33 cellular contexts compared by ENCODE assay signal in the genomic region with DNA sequence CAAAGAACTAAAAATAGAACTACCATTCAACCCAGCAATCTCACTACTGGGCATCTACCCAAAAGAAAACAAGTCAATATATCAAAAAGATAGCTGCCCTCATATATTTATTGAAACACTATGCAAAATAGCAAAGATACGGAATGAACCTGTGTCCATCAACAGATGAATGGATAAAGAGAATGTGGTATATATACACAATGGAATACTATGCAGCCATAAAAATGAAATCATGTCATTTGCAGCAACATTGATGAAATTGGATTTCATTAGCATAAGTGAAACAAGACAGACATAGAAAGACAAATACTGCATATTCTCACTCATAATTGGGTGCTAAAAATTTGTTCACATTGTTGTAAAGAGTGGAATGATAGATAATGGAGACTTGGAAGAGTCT. TPM values are rescaled to one million over a fixed set of nuclear protein-coding genes. Genes with fewer than 3 reads are reported as not detected.
DNase-seq lines count a peak whose midpoint lies in the region; ATAC-seq, FAIRE-seq and TF ChIP-seq lines count a peak whose summit lies in the region.
"Had no signal": no experiment of that assay in that cellular context is flagged by ENCODE, and none has a peak within 500 bp of the region (broad histone marks: within the 10 kb centered on the region; RNA-seq: fewer than 3 reads in every experiment).

No MANE protein-coding gene starts in this region.

- no peaks in the 10 kb centered on the region for H3K9me2 ChIP-seq in SK-N-SH

- H3K36me3 ChIP-seq in SK-N-SH (replicated peaks in 1 of 2; ENCODE audit: control insufficient read depth in 1 of 2, insufficient read depth in 2 of 2, low read length in 1 of 2) (no peaks in the 10 kb centered on the region), HEK293 (ENCODE audit: control insufficient read depth in 2 of 2, insufficient read depth in 1 of 2, low read length in 2 of 2) (no peaks in the 10 kb centered on the region), K562 (ENCODE audit: control insufficient read depth, insufficient read depth, low read length) (no peaks in the 10 kb centered on the region)
- H3K36me3 ChIP-seq: BE2C; BLaER1; BLaER1 treated with 17β-estradiol and CSF1 and Interleukin-3, amounts not matched to agents 10 nM and 100 nM had no signal

- DNase-seq in SK-N-SH (no peak), K562 (ENCODE audit: extremely low read depth in 1 of 4, low spot score in 3 of 4) (no peak), NOMO-1 treated with dmso at 0.1 percent for 144 hours (lab: John Stamatoyannopoulos, UW; ENCODE audit: unreplicated experiment) (no peak), GM19240 (ENCODE audit: insufficient read length, low spot score) (no peak)
- DNase-seq: 8988T; ACHN; AML-193; BE2C; C1 segment of cervical spinal cord; Caco-2; Calu3; CD4-positive, alpha-beta memory T cell; CD4-positive, alpha-beta T cell; CD4-positive, CD25-positive, alpha-beta regulatory T cell; CD8-positive, alpha-beta memory T cell; CD8-positive, alpha-beta T cell; COR-L47; DMS 273 treated with DMSO at 0.1 percent for 48 hours; DMS153; DMS53; DMS79; DMS79 treated with DMSO at 0.1 percent for 48 hours; DND-41; EL had no signal

- no peak for FAIRE-seq in K562 (lab: Jason Lieb, UNC)
- FAIRE-seq: A204.1, A549, D721Med had no signal

- H3K9ac ChIP-seq in SK-N-SH, result no peak overlapping the region
- H3K9ac ChIP-seq in K562 (ENCODE audit: insufficient read depth in 1 of 2, low read depth in 2 of 2, low read length in 2 of 2), result no peak overlapping the region
- H3K9ac ChIP-seq: BLaER1; BLaER1 treated with 17β-estradiol and CSF1 and Interleukin-3, amounts not matched to agents 10 nM and 100 nM had no signal

- H3K79me2 ChIP-seq in SK-N-SH (ENCODE audit: insufficient read depth) (no peaks in the 10 kb centered on the region), K562 (ENCODE audit: control insufficient read depth, insufficient read depth, low read length) (no peaks in the 10 kb centered on the region)

- H3K4me1 ChIP-seq in SK-N-SH (ENCODE audit: control insufficient read depth in 1 of 2, insufficient read depth in 2 of 2, low read depth in 1 of 2, low read length in 1 of 2) (no peaks in the 10 kb centered on the region), HEK293 (ENCODE audit: control insufficient read depth, insufficient read depth, low read length) (no peaks in the 10 kb centered on the region), K562 (replicated peaks in 1 of 2; ENCODE audit: control insufficient read depth in 2 of 2, insufficient read depth in 2 of 2, low read length in 2 of 2) (no peaks in the 10 kb centered on the region; a peak in 1 of 5 replicates)
- H3K4me1 ChIP-seq: A549; BE2C; BLaER1; BLaER1 treated with 17β-estradiol and CSF1 and Interleukin-3, amounts not matched to agents 10 nM and 100 nM; Caco-2 had no signal

- H3K4me2 ChIP-seq in SK-N-SH (no peak overlapping the region), K562 (ENCODE audit: insufficient read depth, low read length) (no peak overlapping the region)
- H3K4me2 ChIP-seq: A549; BLaER1; BLaER1 treated with 17β-estradiol and CSF1 and Interleukin-3, amounts not matched to agents 10 nM and 100 nM had no signal

- intact Hi-C loops in K562 (cut with micrococcal nuclease), result no loop called here

- ATAC-seq in SK-N-SH treated with all-trans-retinoic acid at 6 μM for 48 hours (no peak), K562 (no peak)
- ATAC-seq: A549; CD8-positive, alpha-beta T cell had no signal

- no peaks in the 10 kb centered on the region for H3K9me1 ChIP-seq in K562 (ENCODE audit: control insufficient read depth, insufficient read depth, low read length)

- no peak for TF ChIP-seq POLR2A in K562 (conservative IDR thresholded peaks at IDR 0.05)

- no peak overlapping the region for H3K4me3 ChIP-seq in SK-N-SH (ENCODE audit: low read depth in 2 of 2, low read length in 1 of 2)
- no peak overlapping the region for H3K4me3 ChIP-seq in HEK293 (ENCODE audit: low read depth, low read length)
- H3K4me3 ChIP-seq in K562, result no peak overlapping the region
- H3K4me3 ChIP-seq: A549; BLaER1; BLaER1 treated with 17β-estradiol and CSF1 and Interleukin-3, amounts not matched to agents 10 nM and 100 nM had no signal

- 11% methylated on average over 1 of the region's 1 CpG for WGBS in SK-N-SH (ENCODE audit: low lambda C conversion rate)
- WGBS in K562 (ENCODE audit: insufficient coverage, low coverage, missing lambda C conversion rate), result 0% methylated on average over 1 of the region's 1 CpG

- CTCF ChIA-PET in SK-N-SH (lab: Yijun Ruan, JAX) (interaction anchor here (1.1 to 2.0 kb wide), 2 partner anchors 11 to 13 kb away, joined by 3 to 6 read pairs; no protein-coding TSS in a partner anchor), HEK293 (lab: Yijun Ruan, JAX) (interaction anchor here (1.0 kb wide), 1 partner anchor 57 kb away, joined by 4 read pairs; no protein-coding TSS in a partner anchor), K562 (lab: Yijun Ruan, JAX; ENCODE audit: low intra/inter-chr PET ratio) (no interaction called here)

- in situ Hi-C loops in K562 (cut with MboI), result no loop called here

- TF ChIP-seq RAD21 in SK-N-SH (IDR thresholded peaks at IDR 0.05; ENCODE audit: low read length) (no peak), K562 (CRISPR knock-in tag; conservative IDR thresholded peaks at IDR 0.05 in 1 of 2, IDR thresholded peaks at IDR 0.05 in 1 of 2) (no peak)

- no peak for TF ChIP-seq CTCF in SK-N-SH (IDR thresholded peaks at IDR 0.05)
- no peak for TF ChIP-seq CTCF in HEK293 (tag by site-specific recombination; IDR thresholded peaks at IDR 0.05)
- TF ChIP-seq CTCF in K562 (IDR thresholded peaks at IDR 0.05 in 2 of 3, conservative IDR thresholded peaks at IDR 0.05 in 1 of 3; ENCODE audit: insufficient read depth in 2 of 3, low read depth in 1 of 3, low read length in 3 of 3), result no peak

- peaks cover 7% of the 10 kb centered on the region; the same call in 1 of the 2 replicates for H3K27me3 ChIP-seq in SK-N-SH (ENCODE audit: insufficient read depth)
- no peaks in the 10 kb centered on the region; a peak in 2 of 5 replicates for H3K27me3 ChIP-seq in K562 (ENCODE audit: control insufficient read depth in 2 of 2, insufficient read depth in 2 of 2, low read length in 2 of 2)
- H3K27me3 ChIP-seq: BLaER1; BLaER1 treated with 17β-estradiol and CSF1 and Interleukin-3, amounts not matched to agents 10 nM and 100 nM had no signal

- POLR2A ChIA-PET in SK-N-SH (lab: Yijun Ruan, JAX) (no interaction called here), HEK293 (lab: Yijun Ruan, JAX) (no interaction called here), K562 (lab: Yijun Ruan, JAX) (no interaction called here)

- no peaks in the 10 kb centered on the region for H4K20me1 ChIP-seq in SK-N-SH (ENCODE audit: insufficient read depth)
- no peaks in the 10 kb centered on the region for H4K20me1 ChIP-seq in K562 (replicated peaks; ENCODE audit: control insufficient read depth, insufficient read depth, low read length)
- H4K20me1 ChIP-seq: BLaER1; BLaER1 treated with 17β-estradiol and CSF1 and Interleukin-3, amounts not matched to agents 10 nM and 100 nM had no signal

- H2AFZ ChIP-seq in SK-N-SH (ENCODE audit: low read depth) (no peak overlapping the region), K562 (ENCODE audit: low read depth, low read length) (no peak overlapping the region)

- no peaks in the 10 kb centered on the region for H3K9me3 ChIP-seq in SK-N-SH
- H3K9me3 ChIP-seq in HEK293 (ENCODE audit: control insufficient read depth, insufficient read depth, low read depth, low read length), result no peaks in the 10 kb centered on the region
- H3K9me3 ChIP-seq in K562 (replicated peaks; ENCODE audit: control insufficient read depth, insufficient read depth, low read depth, low read length), result no peaks in the 10 kb centered on the region
- H3K9me3 ChIP-seq: A549; BE2C; BLaER1; BLaER1 treated with 17β-estradiol and CSF1 and Interleukin-3, amounts not matched to agents 10 nM and 100 nM; Caco-2 had no signal

- TF ChIP-seq EP300 in SK-N-SH (IDR thresholded peaks at IDR 0.05; ENCODE audit: borderline replicate concordance in 1 of 2, low read depth in 1 of 2, low read length in 1 of 2), result no peak
- TF ChIP-seq EP300 in K562 (IDR thresholded peaks at IDR 0.05; ENCODE audit: low read length), result no peak

- no peak overlapping the region for H3K27ac ChIP-seq in SK-N-SH (ENCODE audit: low read depth in 2 of 2, low read length in 1 of 2)
- H3K27ac ChIP-seq in HEK293 (ENCODE audit: extremely low read depth, low read depth, low read length), result no peak overlapping the region
- no peak overlapping the region for H3K27ac ChIP-seq in K562 (ENCODE audit: extremely low read depth, low read depth, low read length)
- H3K27ac ChIP-seq: 22Rv1; A549; BLaER1; BLaER1 treated with 17β-estradiol and CSF1 and Interleukin-3, amounts not matched to agents 10 nM and 100 nM; C4-2B had no signal

- no TSS peak for BruUV-seq in K562 (replicated peaks; lab: Mats Ljungman, UMichigan)

- H3F3A ChIP-seq in SK-N-SH (replicated peaks; ENCODE audit: insufficient read depth), result no peaks in the 10 kb centered on the region

TF ChIP-seq in SK-N-SH treated with all-trans-retinoic acid at 6 μM for 48 hours, 23 proteins besides CTCF, POLR2A, EP300 and RAD21 (continues in another document):
- no peak for TF ChIP-seq PPARA (CRISPR knock-in tag; IDR thresholded peaks at IDR 0.05; ENCODE audit: borderline replicate concordance)

TF ChIP-seq in HEK293, 187 proteins besides CTCF, POLR2A, EP300 and RAD21 (continues in another document):
- no peak for TF ChIP-seq ZNF843 (tag by site-specific recombination; IDR thresholded peaks at IDR 0.05)

RNA-seq across cellular contexts. Expression of gene LDAH, which starts 16.2 kb away (rescaled TPM):
- polyA plus RNA-seq in SK-N-SH (2012; rRNA removed) (12.7 and 13.9 TPM in 2 replicates), K562 (2011; rRNA removed) (45.9 and 60.1 TPM in 2 replicates), K562 (2014; fragmentation: Illumina TruSeq; extraction: Trizol) (42.8 and 48.6 TPM in 2 replicates), K562 (2014; fragmentation: Nextera tagmentation; extraction: Ambion mirVana) (10 to 100 TPM; 38.4 to 44.7 TPM), K562 (2014; rRNA removed) (22.8 and 28.3 TPM in 2 replicates)
- polyA plus RNA-seq in SK-N-SH (2012; cell fraction: cytosol; rRNA removed), result 16.1 and 17.2 TPM in 2 replicates
- 7.1 and 15.9 TPM in 2 replicates for polyA plus RNA-seq in SK-N-SH (2012; cell fraction: nucleus; rRNA removed)
- 48.7 and 78.9 TPM in 2 replicates for total RNA-seq in K562 (2011; cell fraction: chromatin; rRNA removed; ENCODE audit: low replicate concordance)
- total RNA-seq in K562 (2011; cell fraction: nucleolus; rRNA removed), result 15.2 and 24.1 TPM in 2 replicates
- total RNA-seq in K562 (2011; cell fraction: nucleoplasm; rRNA removed), result 36.5 and 48.1 TPM in 2 replicates
- total RNA-seq in K562 (2014; rRNA removed) (22.3 and 26.5 TPM in 2 replicates), K562 (2014; rRNA removed; fragmentation: Illumina TruSeq; extraction: Trizol) (50.8 and 56.3 TPM in 2 replicates), K562 (2015; rRNA removed; fragmentation: Illumina TruSeq; extraction: Trizol) (38.7 and 40.0 TPM in 2 replicates), K562 (2021) (38.9 and 41.1 TPM in 2 replicates)
- polyA plus RNA-seq in K562 (2011; cell fraction: cytosol; rRNA removed), result 20.8 and 36.4 TPM in 2 replicates
- polyA plus RNA-seq in K562 (2011; cell fraction: nucleus; rRNA removed), result 45.2 and 53.6 TPM in 2 replicates
- polyA plus RNA-seq in K562 (2012), result 28.2 and 32.0 TPM in 2 replicates
- polyA minus RNA-seq in K562 (2011; rRNA and poly(A)+ RNA removed), result 86.7 and 101 TPM in 2 replicates
- polyA minus RNA-seq in K562 (2011; cell fraction: cytosol; rRNA and poly(A)+ RNA removed), result 12.7 and 35.5 TPM in 2 replicates
- 28.7 and 65.5 TPM in 2 replicates for polyA minus RNA-seq in K562 (2011; cell fraction: nucleus; rRNA and poly(A)+ RNA removed)
